ENCODE assay signal across 8 cellular contexts in the genomic region with DNA sequence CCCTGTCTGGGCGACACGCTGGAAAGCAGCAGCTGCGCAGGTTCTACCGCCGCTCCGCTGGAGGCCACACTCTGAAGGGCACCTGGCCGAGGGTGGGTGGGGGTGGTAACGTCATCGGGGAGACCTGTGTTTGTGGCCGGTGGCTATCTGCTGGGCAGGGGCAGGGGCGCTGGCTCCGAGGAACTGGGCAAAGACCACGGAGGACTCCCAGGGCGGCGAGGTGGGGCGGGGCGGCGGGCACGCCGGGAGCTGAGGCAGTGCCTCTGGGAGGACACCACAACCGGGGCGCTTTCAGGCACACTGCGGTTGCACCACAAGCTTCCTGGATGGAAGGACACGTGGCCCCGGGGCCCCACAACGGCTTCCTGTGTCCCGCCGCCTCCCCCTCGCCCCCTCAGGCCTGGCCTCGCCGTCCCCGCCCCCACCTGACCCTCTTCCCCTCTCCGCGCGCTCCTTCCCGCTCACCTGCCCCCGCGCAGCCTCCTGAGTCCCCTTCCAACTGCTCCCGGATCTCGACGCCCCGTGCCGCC. TPM values are rescaled to one million over a fixed set of nuclear protein-coding genes. Genes with fewer than 3 reads are reported as not detected.
A peak's percentile ranks its signal among the peaks of the same experiment; 100 is the strongest.
DNase-seq lines count a peak whose midpoint lies in the region; ATAC-seq and TF ChIP-seq lines count a peak whose summit lies in the region.

No MANE protein-coding gene starts in this region.

- H3K4me2 ChIP-seq in smooth muscle cell = peak overlapping the region; percentile 76

- peak overlapping the region; percentile 29 to 61 for H3K27ac ChIP-seq in right atrium auricular region
- no peak overlapping the region for H3K27ac ChIP-seq in smooth muscle cell (ENCODE audit: low read depth)

- no peaks in the 10 kb centered on the region for H3K79me2 ChIP-seq in smooth muscle cell (ENCODE audit: low read depth)

- H3F3A ChIP-seq in smooth muscle cell (ENCODE audit: low read depth) = no peaks in the 10 kb centered on the region

- H3K27me3 ChIP-seq in BE2C = peaks cover 46% of the 10 kb centered on the region
- H3K27me3 ChIP-seq in right atrium auricular region = no peaks in the 10 kb centered on the region
- H3K27me3 ChIP-seq in smooth muscle cell (ENCODE audit: low read depth) = no peaks in the 10 kb centered on the region

- ATAC-seq in HG03342 (IDR thresholded peaks at IDR 0.05; ENCODE audit: unreplicated experiment) = peak; percentile 42

- 71% methylated on average over 23 of the region's 43 CpGs for WGBS in smooth muscle cell (ENCODE audit: low lambda C conversion rate)

- DNase-seq in BE2C (peak; percentile 15), SIG-M5 (lab: John Stamatoyannopoulos, UW) (peak; percentile 84), right atrium auricular region (ENCODE audit: low spot score) (peak; percentile 75), smooth muscle cell (lab: John Stamatoyannopoulos, UW; ENCODE audit: unreplicated experiment) (no peak), putamen (ENCODE audit: low spot score) (no peak)
- peak; percentile 35 to 79 (median 58) for DNase-seq in activated naive CD4-positive, alpha-beta T cell (lab: John Stamatoyannopoulos, UW)

- no peaks in the 10 kb centered on the region for H3K9me3 ChIP-seq in BE2C
- H3K9me3 ChIP-seq in right atrium auricular region = no peaks in the 10 kb centered on the region
- H3K9me3 ChIP-seq in smooth muscle cell (replicated peaks; ENCODE audit: low read depth) = no peaks in the 10 kb centered on the region

- no peaks in the 10 kb centered on the region for H3K4me1 ChIP-seq in BE2C
- peaks cover 0 to 13% of the 10 kb centered on the region in 2 donors for H3K4me1 ChIP-seq in right atrium auricular region
- H3K4me1 ChIP-seq in smooth muscle cell (ENCODE audit: low read depth) = no peaks in the 10 kb centered on the region

- TF ChIP-seq POLR2A in GM19099 (IDR thresholded peaks at IDR 0.05; ENCODE audit: extremely low read depth, insufficient read length, low read depth) = peak; percentile 71

- no peak overlapping the region for H2AFZ ChIP-seq in smooth muscle cell (ENCODE audit: low read depth)

- H3K4me3 ChIP-seq in BE2C (ENCODE audit: low read depth, low read length) = peak overlapping the region; percentile 30; the same call in 1 of the 2 replicates
- peak overlapping the region; percentile 40 to 64 for H3K4me3 ChIP-seq in right atrium auricular region
- H3K4me3 ChIP-seq in smooth muscle cell = peak overlapping the region; percentile 41

- H4K20me1 ChIP-seq in smooth muscle cell (ENCODE audit: low read depth) = no peaks in the 10 kb centered on the region

- H3K36me3 ChIP-seq in BE2C (no peaks in the 10 kb centered on the region), right atrium auricular region (no peaks in the 10 kb centered on the region), smooth muscle cell (ENCODE audit: low read depth) (no peaks in the 10 kb centered on the region)

- no peak overlapping the region for H3K9ac ChIP-seq in smooth muscle cell (ENCODE audit: low read depth)

- TF ChIP-seq CTCF in BE2C (IDR thresholded peaks at IDR 0.05; ENCODE audit: low read depth, low read length) (no peak), right atrium auricular region (IDR thresholded peaks at IDR 0.05) (no peak), smooth muscle cell (IDR thresholded peaks at IDR 0.05; ENCODE audit: borderline replicate concordance, insufficient read depth, poor library complexity, severe bottlenecking) (no peak)

RNA-seq across cellular contexts. Expression of gene DENND2D, which starts 3.3 kb away (rescaled TPM):
- not detected for polyA plus RNA-seq in BE2C (2012; ENCODE audit: insufficient read depth, insufficient read length, low read depth)
- 1 to 10 TPM; 1.7 to 5.7 TPM for total RNA-seq in right atrium auricular region
- 1.1 and 3.7 TPM in 2 replicates for total RNA-seq in smooth muscle cell
- 0.75 and 2.0 TPM in 2 replicates for polyA plus RNA-seq in smooth muscle cell

RNA-seq across cellular contexts. Expression of gene CHI3L2, which starts 23.8 kb away (rescaled TPM):
- 0.62 TPM for polyA plus RNA-seq in BE2C (2012; ENCODE audit: insufficient read depth, insufficient read length, low read depth)
- total RNA-seq in right atrium auricular region (1 to 10 TPM in 1 of 2 donors, under 1 TPM in 1; 0.52 to 9.9 TPM), smooth muscle cell (0.54 and 0.90 TPM in 2 replicates)
- 2.0 and 2.4 TPM in 2 replicates for polyA plus RNA-seq in smooth muscle cell

Comparison
In these comparisons a context has a peak if more than half of its experiments do, and no peak if none do; other contexts are left out.
1. DNase-seq: peak in BE2C (single experiment), SIG-M5 (single experiment), activated naive CD4-positive, alpha-beta T cell (4 of 4) and right atrium auricular region (single experiment); none in smooth muscle cell (single experiment) and putamen (single experiment).
2. Peak in every context shown above with its lines, with median percentiles within 50 percentile points of each other: H3K4me3 ChIP-seq.